Comparison of ENCODE assay signal across 19 cellular contexts in genomic region chr1:47930215-47930885, GRCh38.
DNase-seq lines count a peak whose midpoint lies in the region; ATAC-seq and TF ChIP-seq lines count a peak whose summit lies in the region.
"Had no signal": no experiment of that assay in that cellular context is flagged by ENCODE, and none has a peak within 500 bp of the region (broad histone marks: within the 10 kb centered on the region; RNA-seq: fewer than 3 reads in every experiment).

No MANE protein-coding gene starts in this region.

- ATAC-seq in stimulated activated effector memory CD8-positive, alpha-beta T cell treated with anti-CD3 and anti-CD28 coated beads, Interleukin-12 subunit alpha, Interleukin-12 subunit beta, amount 100 ng/mL, for 72 hours, result no peak
- ATAC-seq in HG03175 (IDR thresholded peaks at IDR 0.05; ENCODE audit: unreplicated experiment), result no peak
- ATAC-seq: HCT116 had no signal

- no peaks in the 10 kb centered on the region for H3K36me3 Mint-ChIP-seq in Calu3 (ENCODE audit: insufficient read depth, unreplicated experiment)
- H3K36me3 Mint-ChIP-seq in stimulated activated effector memory CD8-positive, alpha-beta T cell treated with anti-CD3 and anti-CD28 coated beads, Interleukin-12 subunit alpha, Interleukin-12 subunit beta, amount 100 ng/mL, for 72 hours, result no peaks in the 10 kb centered on the region

- no TSS peak for BruUV-seq in Calu3 (replicated peaks; lab: Mats Ljungman, UMichigan)

- H3K9me3 Mint-ChIP-seq in Calu3 (ENCODE audit: low read depth, unreplicated experiment), result peaks cover 2% of the 10 kb centered on the region
- H3K9me3 Mint-ChIP-seq in stimulated activated effector memory CD8-positive, alpha-beta T cell treated with anti-CD3 and anti-CD28 coated beads, Interleukin-12 subunit alpha, Interleukin-12 subunit beta, amount 100 ng/mL, for 72 hours, result no peaks in the 10 kb centered on the region
- H3K9me3 Mint-ChIP-seq: CD4-positive, alpha-beta T cell had no signal

- CTCF ChIA-PET in Calu3 (lab: Charles Lee), result no interaction called here

- no peaks in the 10 kb centered on the region for H3K27me3 ChIP-seq in MG63

- intact Hi-C loops in Calu3 (cut with micrococcal nuclease; ENCODE audit: unreplicated experiment), result no loop called here

- H3K9me3 ChIP-seq in MG63, result no peaks in the 10 kb centered on the region
- H3K9me3 ChIP-seq: Caco-2 had no signal

- TF ChIP-seq CTCF in Calu3 (IDR thresholded peaks at IDR 0.05; ENCODE audit: unreplicated experiment) (no peak), VCaP (conservative IDR thresholded peaks at IDR 0.05) (no peak)

- peaks cover 9% of the 10 kb centered on the region for H3K4me1 Mint-ChIP-seq in Calu3 (ENCODE audit: low read depth, unreplicated experiment)
- no peaks in the 10 kb centered on the region for H3K4me1 Mint-ChIP-seq in stimulated activated effector memory CD8-positive, alpha-beta T cell treated with anti-CD3 and anti-CD28 coated beads, Interleukin-12 subunit alpha, Interleukin-12 subunit beta, amount 100 ng/mL, for 72 hours

- no peaks in the 10 kb centered on the region; the same call in 1 of the 2 replicates for H3K36me3 ChIP-seq in MG63

- no peak overlapping the region for H3K4me3 Mint-ChIP-seq in Calu3 (ENCODE audit: low read depth, unreplicated experiment)
- no peak overlapping the region for H3K4me3 Mint-ChIP-seq in stimulated activated effector memory CD8-positive, alpha-beta T cell treated with anti-CD3 and anti-CD28 coated beads, Interleukin-12 subunit alpha, Interleukin-12 subunit beta, amount 100 ng/mL, for 72 hours
- H3K4me3 Mint-ChIP-seq: CD4-positive, alpha-beta T cell had no signal

- peak overlapping the region; percentile 95; the same call in 1 of the 2 replicates for H3K27ac ChIP-seq in VCaP

- H3K27ac Mint-ChIP-seq in Calu3 (ENCODE audit: unreplicated experiment), result peak overlapping the region; percentile 27
- H3K27ac Mint-ChIP-seq in stimulated activated effector memory CD8-positive, alpha-beta T cell treated with anti-CD3 and anti-CD28 coated beads, Interleukin-12 subunit alpha, Interleukin-12 subunit beta, amount 100 ng/mL, for 72 hours, result no peak overlapping the region
- H3K27ac Mint-ChIP-seq: CD4-positive, alpha-beta T cell had no signal

- DNase-seq in Calu3 (no peak), MG63 (peak; percentile 41), left kidney (ENCODE audit: low read depth, low spot score) (peak; percentile 29), C1 segment of cervical spinal cord (lab: John Stamatoyannopoulos, UW) (no peak)
- DNase-seq in stimulated activated effector memory CD8-positive, alpha-beta T cell treated with anti-CD3 and anti-CD28 coated beads, Interleukin-12 subunit alpha, Interleukin-12 subunit beta, amount 100 ng/mL, for 72 hours (ENCODE audit: low spot score in 2 of 2), result no peak
- DNase-seq: Caco-2; CD4-positive, alpha-beta T cell; GOT3; Kasumi-1; MM.1S; NCI-H1048; NCI-H1436; NCI-H187 treated with DMSO at 0.1 percent for 48 hours; NCI-H510A; NCI-H774; Right ventricle myocardium superior had no signal

- peaks cover 17% of the 10 kb centered on the region for H3K27me3 Mint-ChIP-seq in Calu3 (ENCODE audit: unreplicated experiment)

- no peak overlapping the region for H3K4me3 ChIP-seq in MG63

Comparison
In these comparisons a context has a peak if more than half of its experiments do, and no peak if none do; other contexts are left out.
1. DNase-seq: peak in MG63 (single experiment) and left kidney (single experiment); none in Calu3 (single experiment), C1 segment of cervical spinal cord (0 of 14) and stimulated activated effector memory CD8-positive, alpha-beta T cell treated with anti-CD3 and anti-CD28 coated beads, Interleukin-12 subunit alpha, Interleukin-12 subunit beta, amount 100 ng/mL, for 72 hours (0 of 2).